ENCODE assay signal across 8 cellular contexts in the genomic region with DNA sequence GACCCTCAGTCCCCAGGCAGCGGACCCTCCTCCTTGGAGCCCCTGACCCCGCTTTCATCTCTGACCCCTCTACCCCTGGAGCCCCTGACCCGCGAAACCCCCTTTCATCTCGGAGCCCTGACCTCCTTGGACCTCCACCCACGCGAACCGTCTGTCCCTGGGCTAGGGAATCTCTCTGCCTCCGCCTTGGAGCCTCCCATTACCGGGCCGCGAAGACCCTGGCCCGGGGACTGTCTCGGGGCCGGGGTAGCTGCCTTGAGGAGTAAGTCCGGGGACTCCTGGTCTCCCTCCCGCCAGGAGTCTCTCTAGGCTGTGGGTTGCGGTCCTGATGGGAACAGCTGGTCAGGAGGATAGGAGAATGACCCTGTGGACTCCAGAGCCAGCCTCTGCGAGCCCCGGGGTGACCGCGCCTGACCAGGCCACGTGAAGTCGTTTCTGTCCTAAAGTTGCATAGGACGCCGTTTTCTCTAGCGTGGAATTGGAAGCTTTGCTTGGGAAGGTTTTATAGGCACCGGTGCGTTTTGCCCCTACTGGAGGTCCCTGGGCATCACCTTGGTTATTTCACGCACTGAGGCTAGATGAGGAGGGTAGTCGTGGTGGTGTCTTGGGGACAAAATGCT. TPM values are rescaled to one million over a fixed set of nuclear protein-coding genes. Genes with fewer than 3 reads are reported as not detected.
DNase-seq lines count a peak whose midpoint lies in the region; ATAC-seq and TF ChIP-seq lines count a peak whose summit lies in the region.

No MANE protein-coding gene starts in this region.

- H3K27me3 ChIP-seq in mesendoderm (ENCODE audit: insufficient read depth, low read length, poor library complexity): no peaks in the 10 kb centered on the region
- no peaks in the 10 kb centered on the region for H3K27me3 ChIP-seq in aorta (ENCODE audit: control insufficient read depth in 1 of 2, insufficient read depth in 2 of 2, low read length in 1 of 2)

- POLR2A ChIA-PET in MCF 10A (lab: Yijun Ruan, JAX): interaction anchor here (0.7 to 5.8 kb wide), 7 partner anchors 10 to 194 kb away, joined by 3 to 46 read pairs (median 4); a partner anchor contains a TSS

- no peaks in the 10 kb centered on the region for H3K27me3 Mint-ChIP-seq in MCF 10A (ENCODE audit: insufficient read depth, unreplicated experiment)

- peak overlapping the region; percentile 91 for H3K4me2 ChIP-seq in mesendoderm (ENCODE audit: low read length)

- H4K8ac ChIP-seq in mesendoderm (ENCODE audit: low read depth, low read length): no peak overlapping the region

- no peaks in the 10 kb centered on the region for H3K9me3 Mint-ChIP-seq in MCF 10A (ENCODE audit: unreplicated experiment)

- peak overlapping the region; percentile 73 for H3K9ac ChIP-seq in mesendoderm (ENCODE audit: low read length)

- CTCF ChIA-PET in MCF 10A (lab: Yijun Ruan, JAX): interaction anchor here (0.5 to 1.1 kb wide), 2 partner anchors 19 to 79 kb away, joined by 3 to 6 read pairs; no protein-coding TSS in a partner anchor

- H3K23ac ChIP-seq in mesendoderm (ENCODE audit: low read length): peak overlapping the region; percentile 72

- no peaks in the 10 kb centered on the region for H3K9me3 ChIP-seq in aorta (ENCODE audit: control insufficient read depth, low read length)

- H3K56ac ChIP-seq in mesendoderm (ENCODE audit: low read length): peak overlapping the region; percentile 82

- no peak for ATAC-seq in aorta (ENCODE audit: low FRiP score)

- no peak overlapping the region for H4K5ac ChIP-seq in mesendoderm (ENCODE audit: low read length)

- peak overlapping the region; percentile 28 for H3K4me3 ChIP-seq in mesendoderm (ENCODE audit: low read length)
- peak overlapping the region; percentile 78 to 95 for H3K4me3 ChIP-seq in aorta (ENCODE audit: low read length in 2 of 2)

- no peak overlapping the region for H3K27ac ChIP-seq in mesendoderm (ENCODE audit: low read depth, low read length)
- H3K27ac ChIP-seq in aorta (ENCODE audit: low read depth in 1 of 2, low read length in 2 of 2): no peak overlapping the region

- H3K79me1 ChIP-seq in mesendoderm (ENCODE audit: low read length): peaks cover 5% of the 10 kb centered on the region

- no peaks in the 10 kb centered on the region for H3K79me2 ChIP-seq in mesendoderm (ENCODE audit: control insufficient read depth, insufficient read depth, low read length)

- H3K4me1 ChIP-seq in mesendoderm (ENCODE audit: control insufficient read depth, low read depth, low read length) (peaks cover 2% of the 10 kb centered on the region), aorta (ENCODE audit: control insufficient read depth in 1 of 2, insufficient read depth in 2 of 2, low read length in 2 of 2) (no peaks in the 10 kb centered on the region)

- H2BK120ac ChIP-seq in mesendoderm (ENCODE audit: low read depth, low read length): no peak overlapping the region

- H3K4me1 Mint-ChIP-seq in MCF 10A (ENCODE audit: insufficient read depth, unreplicated experiment): peaks cover 29% of the 10 kb centered on the region

- no peak overlapping the region for H2BK15ac ChIP-seq in mesendoderm (replicated peaks; ENCODE audit: low read depth)

- no peak overlapping the region for H2BK5ac ChIP-seq in mesendoderm (ENCODE audit: low read length)

- H3K4me3 Mint-ChIP-seq in MCF 10A (ENCODE audit: unreplicated experiment): peak overlapping the region; percentile 91

- DNase-seq in COLO668 (lab: John Stamatoyannopoulos, UW; ENCODE audit: unreplicated experiment) (peak; percentile 25), KBM-7 (peak; percentile 50), MCF 10A (ENCODE audit: unreplicated experiment) (no peak), mesendoderm (peak; percentile 58), aorta (peak in 1 of 2 donors; percentile 66), NCI-H1436 treated with DMSO at 0.1 percent for 48 hours (lab: John Stamatoyannopoulos, UW) (no peak), NCI-H2081 (lab: John Stamatoyannopoulos, UW) (no peak), NCI-H2171 (lab: John Stamatoyannopoulos, UW) (no peak)

- no peaks in the 10 kb centered on the region for H3K36me3 Mint-ChIP-seq in MCF 10A (ENCODE audit: insufficient read depth, unreplicated experiment)

- WGBS in mesendoderm (ENCODE audit: extremely low coverage, insufficient coverage, low lambda C conversion rate): no CpG with 5 or more reads among the region's 31 CpGs
- WGBS in aorta, 2 donors: 22 to 25% methylated on average over 31 of the region's 31 CpGs

- no TSS peak for BruUV-seq in MCF 10A (replicated peaks; lab: Mats Ljungman, UMichigan)

- intact Hi-C loops in MCF 10A (cut with micrococcal nuclease) (no loop called here), aorta (cut with DNase I) (no loop called here)

- no peak overlapping the region for H3K4ac ChIP-seq in mesendoderm (ENCODE audit: low read depth, low read length)

- in situ Hi-C loops in KBM-7 (cut with MboI; ENCODE audit: low pct_unique_long_range_greater_than_20kb, low sequenced_read_pairs): no loop called here

- no peak for TF ChIP-seq CTCF in MCF 10A (IDR thresholded peaks at IDR 0.05; ENCODE audit: unreplicated experiment)

- H3K18ac ChIP-seq in mesendoderm (ENCODE audit: low read length): peak overlapping the region; percentile 18

- no peaks in the 10 kb centered on the region for H3K36me3 ChIP-seq in mesendoderm (ENCODE audit: control insufficient read depth, insufficient read depth, low read length)
- H3K36me3 ChIP-seq in aorta (ENCODE audit: control insufficient read depth in 1 of 2, insufficient read depth in 2 of 2, low read length in 1 of 2): no peaks in the 10 kb centered on the region

- H2AK5ac ChIP-seq in mesendoderm (ENCODE audit: low read length): no peak overlapping the region

- peak overlapping the region; percentile 46 for H3K27ac Mint-ChIP-seq in MCF 10A (ENCODE audit: low read depth, unreplicated experiment)

RNA-seq across cellular contexts. Expression of a gene that starts 0.8 kb away (rescaled TPM):
- total RNA-seq in MCF 10A (2022) (52.6 and 55.1 TPM in 2 replicates), aorta (10 to 100 TPM; 33.8 to 59.7 TPM)
- polyA plus RNA-seq in mesendoderm (2013, experiment 1 of 2): 28.0 TPM
- 30.1 TPM for polyA plus RNA-seq in mesendoderm (2013, experiment 2 of 2)
- 10 to 100 TPM; 12.9 to 17.9 TPM for polyA plus RNA-seq in aorta

Comparison
In these comparisons a context has a peak if more than half of its experiments do, and no peak if none do; other contexts are left out.
1. DNase-seq: peak in COLO668 (single experiment), KBM-7 (single experiment) and mesendoderm (single experiment); none in MCF 10A (single experiment), NCI-H1436 treated with DMSO at 0.1 percent for 48 hours (single experiment), NCI-H2081 (0 of 2) and NCI-H2171 (single experiment).